13 cellular contexts compared by ENCODE assay signal in the genomic region with DNA sequence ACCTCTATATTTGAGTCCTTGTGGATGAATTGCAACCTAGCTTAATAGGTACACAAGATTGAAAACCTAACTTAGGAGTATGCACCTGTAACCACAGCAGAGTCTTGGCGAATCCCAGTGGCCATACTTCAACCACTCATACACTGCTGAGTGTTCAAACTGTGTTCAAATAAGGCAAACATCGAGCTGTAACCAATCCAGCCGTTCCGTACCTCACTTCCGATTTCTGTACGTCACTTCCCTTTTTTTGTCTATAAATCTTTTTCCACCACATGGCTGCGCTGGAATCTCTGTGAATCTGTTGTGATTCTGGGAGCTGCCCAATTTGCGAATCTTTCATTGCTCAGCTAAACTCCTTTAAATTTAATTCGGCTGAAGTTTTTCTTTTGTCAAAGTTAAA.
DNase-seq lines count a peak whose midpoint lies in the region; ATAC-seq, FAIRE-seq and TF ChIP-seq lines count a peak whose summit lies in the region.
"Had no signal": no experiment of that assay in that cellular context is flagged by ENCODE, and none has a peak within 500 bp of the region (broad histone marks: within the 10 kb centered on the region; RNA-seq: fewer than 3 reads in every experiment).

No MANE protein-coding gene starts in this region.

- intact Hi-C loops in CD8-positive, alpha-beta T cell (cut with DNase I, micrococcal nuclease) = no loop called here

- CTCF ChIA-PET in CD8-positive, alpha-beta T cell (lab: Charles Lee) = no interaction called here

- in situ Hi-C loops in KBM-7 (cut with MboI; ENCODE audit: low pct_unique_long_range_greater_than_20kb, low sequenced_read_pairs) = no loop called here

- peak; percentile 45 for DNase-seq in KBM-7
- DNase-seq in NAMALWA (ENCODE audit: low spot score) = peak; percentile 22
- DNase-seq in OCI-M1 (lab: John Stamatoyannopoulos, UW) = peak; percentile 44
- peak; percentile 24 for DNase-seq in medulla oblongata (ENCODE audit: extremely low spot score)
- DNase-seq in stimulated activated CD4-positive, alpha-beta T cell treated with anti-CD3 and anti-CD28 coated beads, Interleukin-2, amount 100 ng/mL, for 24 hours = no peak
- no peak for DNase-seq in RCC 7860 (ENCODE audit: low spot score)
- DNase-seq in activated gamma-delta T cell treated with Interleukin-2 at 50 U/mL for 16 hours = no peak
- no peak for DNase-seq in CD8-positive, alpha-beta T cell
- DNase-seq: DMS53, H7 had no signal

- no peaks in the 10 kb centered on the region for H3K36me3 ChIP-seq in CD8-positive, alpha-beta T cell (ENCODE audit: insufficient read depth, low read length)

- peaks cover 11% of the 10 kb centered on the region for H3K4me1 Mint-ChIP-seq in CD8-positive, alpha-beta T cell (ENCODE audit: low read depth)

- H3K27me3 ChIP-seq in CD8-positive, alpha-beta T cell (ENCODE audit: insufficient read depth, low read length) = no peaks in the 10 kb centered on the region

- no peak overlapping the region for H3K27ac ChIP-seq in CD8-positive, alpha-beta T cell (ENCODE audit: low read depth, low read length)

- no peak for ATAC-seq in CD8-positive, alpha-beta T cell
- ATAC-seq: GM23338 had no signal

- POLR2A ChIA-PET in CD8-positive, alpha-beta T cell (lab: Charles Lee) = interaction anchor here (0.6 kb wide), 1 partner anchor 383 kb away, joined by 3 read pairs; no protein-coding TSS in a partner anchor

- no peak overlapping the region for H3K27ac Mint-ChIP-seq in CD8-positive, alpha-beta T cell
- H3K27ac Mint-ChIP-seq: GM23338 had no signal

- TF ChIP-seq CTCF in CD8-positive, alpha-beta T cell (IDR thresholded peaks at IDR 0.05) = no peak

- peaks cover 2% of the 10 kb centered on the region for H3K9me3 Mint-ChIP-seq in CD8-positive, alpha-beta T cell

- H3K4me1 ChIP-seq in CD8-positive, alpha-beta T cell (ENCODE audit: insufficient read depth, low read length) = no peaks in the 10 kb centered on the region

- no peak overlapping the region for H3K4me3 Mint-ChIP-seq in CD8-positive, alpha-beta T cell
- H3K4me3 Mint-ChIP-seq: CD14-positive monocyte, GM23338 had no signal

- FAIRE-seq in RCC 7860 (lab: Jason Lieb, UNC) = no peak
- FAIRE-seq: A204.1 had no signal

- no peak overlapping the region for H3K4me3 ChIP-seq in CD8-positive, alpha-beta T cell (ENCODE audit: low read depth, low read length)
- H3K4me3 ChIP-seq: GM23338 had no signal

- no peaks in the 10 kb centered on the region for H3K9me3 ChIP-seq in CD8-positive, alpha-beta T cell (ENCODE audit: low read length)

- no peaks in the 10 kb centered on the region for H3K36me3 Mint-ChIP-seq in CD8-positive, alpha-beta T cell
- H3K36me3 Mint-ChIP-seq: CD14-positive monocyte had no signal

- peaks cover 6% of the 10 kb centered on the region for H3K27me3 Mint-ChIP-seq in CD8-positive, alpha-beta T cell (ENCODE audit: low read depth)

Comparison
In these comparisons a context has a peak if more than half of its experiments do, and no peak if none do; other contexts are left out.
1. DNase-seq: peak in KBM-7 (single experiment), NAMALWA (single experiment), OCI-M1 (single experiment) and medulla oblongata (single experiment); none in stimulated activated CD4-positive, alpha-beta T cell treated with anti-CD3 and anti-CD28 coated beads, Interleukin-2, amount 100 ng/mL, for 24 hours (0 of 2), RCC 7860 (single experiment), activated gamma-delta T cell treated with Interleukin-2 at 50 U/mL for 16 hours (single experiment) and CD8-positive, alpha-beta T cell (0 of 7).